ENCODE assay signal across 1 cellular context in the genomic region with DNA sequence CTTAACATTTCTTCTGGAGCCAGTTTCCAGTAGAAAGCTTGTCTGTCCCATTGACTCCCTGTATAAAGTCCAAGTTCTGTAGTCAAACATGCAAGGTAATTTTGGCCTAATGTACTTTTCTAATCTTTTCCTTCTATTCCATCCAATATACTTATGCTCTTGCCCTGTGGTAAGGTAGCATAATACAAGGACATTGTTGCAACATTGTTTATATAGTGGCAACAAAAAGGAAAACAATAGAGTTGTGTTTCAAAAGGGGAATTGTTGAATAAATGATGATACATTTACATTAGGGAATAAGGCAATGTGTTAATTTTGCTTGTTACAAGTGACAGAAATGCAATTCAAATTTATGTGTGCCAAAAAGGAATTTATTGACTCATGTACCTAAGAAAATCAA.
TF ChIP-seq lines count a peak whose summit lies in the region.

No MANE protein-coding gene starts in this region.

TF ChIP-seq in SK-N-SH, 30 proteins besides CTCF, POLR2A, EP300 and RAD21 (continued from another document):
- TF ChIP-seq, protein P1, sequence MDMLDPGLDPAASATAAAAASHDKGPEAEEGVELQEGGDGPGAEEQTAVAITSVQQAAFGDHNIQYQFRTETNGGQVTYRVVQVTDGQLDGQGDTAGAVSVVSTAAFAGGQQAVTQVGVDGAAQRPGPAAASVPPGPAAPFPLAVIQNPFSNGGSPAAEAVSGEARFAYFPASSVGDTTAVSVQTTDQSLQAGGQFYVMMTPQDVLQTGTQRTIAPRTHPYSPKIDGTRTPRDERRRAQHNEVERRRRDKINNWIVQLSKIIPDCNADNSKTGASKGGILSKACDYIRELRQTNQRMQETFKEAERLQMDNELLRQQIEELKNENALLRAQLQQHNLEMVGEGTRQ (IDR thresholded peaks at IDR 0.05; ENCODE audit: borderline replicate concordance, low read depth, low read length), result no peak
- TF ChIP-seq EZH2phosphoT487 (IDR thresholded peaks at IDR 0.05; ENCODE audit: borderline replicate concordance, low read depth), result no peak
- no peak for TF ChIP-seq GATA2 (CRISPR knock-in tag; IDR thresholded peaks at IDR 0.05)
- no peak for TF ChIP-seq ELF1 (IDR thresholded peaks at IDR 0.05)
- TF ChIP-seq, protein P2, sequence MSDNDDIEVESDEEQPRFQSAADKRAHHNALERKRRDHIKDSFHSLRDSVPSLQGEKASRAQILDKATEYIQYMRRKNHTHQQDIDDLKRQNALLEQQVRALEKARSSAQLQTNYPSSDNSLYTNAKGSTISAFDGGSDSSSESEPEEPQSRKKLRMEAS (IDR thresholded peaks at IDR 0.05; ENCODE audit: low read depth), result no peak
- TF ChIP-seq, protein P3, sequence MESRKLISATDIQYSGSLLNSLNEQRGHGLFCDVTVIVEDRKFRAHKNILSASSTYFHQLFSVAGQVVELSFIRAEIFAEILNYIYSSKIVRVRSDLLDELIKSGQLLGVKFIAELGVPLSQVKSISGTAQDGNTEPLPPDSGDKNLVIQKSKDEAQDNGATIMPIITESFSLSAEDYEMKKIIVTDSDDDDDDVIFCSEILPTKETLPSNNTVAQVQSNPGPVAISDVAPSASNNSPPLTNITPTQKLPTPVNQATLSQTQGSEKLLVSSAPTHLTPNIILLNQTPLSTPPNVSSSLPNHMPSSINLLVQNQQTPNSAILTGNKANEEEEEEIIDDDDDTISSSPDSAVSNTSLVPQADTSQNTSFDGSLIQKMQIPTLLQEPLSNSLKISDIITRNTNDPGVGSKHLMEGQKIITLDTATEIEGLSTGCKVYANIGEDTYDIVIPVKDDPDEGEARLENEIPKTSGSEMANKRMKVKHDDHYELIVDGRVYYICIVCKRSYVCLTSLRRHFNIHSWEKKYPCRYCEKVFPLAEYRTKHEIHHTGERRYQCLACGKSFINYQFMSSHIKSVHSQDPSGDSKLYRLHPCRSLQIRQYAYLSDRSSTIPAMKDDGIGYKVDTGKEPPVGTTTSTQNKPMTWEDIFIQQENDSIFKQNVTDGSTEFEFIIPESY (IDR thresholded peaks at IDR 0.05; ENCODE audit: borderline replicate concordance, low read depth), result no peak
- TF ChIP-seq FOSL2 (IDR thresholded peaks at IDR 0.05; ENCODE audit: borderline replicate concordance, low read depth), result no peak
